7 cellular contexts compared by ENCODE assay signal in the genomic region with DNA sequence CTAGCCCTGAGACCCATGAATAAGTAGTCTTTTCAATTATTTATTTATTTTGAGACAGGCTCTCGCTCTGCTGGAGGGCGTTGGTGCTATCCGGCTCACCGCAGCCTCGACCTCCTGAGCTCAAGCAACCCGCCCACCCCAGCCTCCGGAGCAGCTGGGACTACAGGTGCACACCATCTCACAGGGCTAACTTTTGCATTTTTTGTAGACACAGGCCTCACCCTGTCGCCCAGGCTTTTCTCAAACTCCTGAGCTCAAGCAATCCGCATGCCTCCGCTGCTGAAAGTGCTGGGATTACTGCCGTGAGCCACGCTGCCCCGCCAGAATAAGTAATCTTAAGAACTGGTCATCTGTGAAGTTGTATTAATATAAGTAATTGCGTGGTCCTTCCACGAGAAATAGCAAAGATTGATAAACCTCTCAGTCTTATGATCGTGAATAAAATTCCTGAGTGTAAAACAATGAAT. TPM values are rescaled to one million over a fixed set of nuclear protein-coding genes. Genes with fewer than 3 reads are reported as not detected.
DNase-seq lines count a peak whose midpoint lies in the region; ATAC-seq lines count a peak whose summit lies in the region.

No MANE protein-coding gene starts in this region.

- H3K4me1 Mint-ChIP-seq in activated CD8-positive, alpha-beta memory T cell treated with anti-CD3 and anti-CD28 coated beads, Interleukin-2, amount 10 ng/mL, durations not matched to agents 7 days and 5 days: peaks cover 49% of the 10 kb centered on the region
- peaks cover 52% of the 10 kb centered on the region for H3K4me1 Mint-ChIP-seq in stimulated activated naive CD8-positive, alpha-beta T cell treated with anti-CD3 and anti-CD28 coated beads, Interleukin-15, amount 100 ng/mL, for 72 hours

- peak overlapping the region; percentile 94 for H3K4me3 Mint-ChIP-seq in activated CD8-positive, alpha-beta memory T cell treated with anti-CD3 and anti-CD28 coated beads, Interleukin-2, amount 10 ng/mL, durations not matched to agents 7 days and 5 days
- H3K4me3 Mint-ChIP-seq in stimulated activated naive CD8-positive, alpha-beta T cell treated with anti-CD3 and anti-CD28 coated beads, Interleukin-15, amount 100 ng/mL, for 72 hours: peak overlapping the region; percentile 86 to 91

- peaks cover 12% of the 10 kb centered on the region for H3K36me3 Mint-ChIP-seq in activated CD8-positive, alpha-beta memory T cell treated with anti-CD3 and anti-CD28 coated beads, Interleukin-2, amount 10 ng/mL, durations not matched to agents 7 days and 5 days

- peak; percentile 48 to 67 for DNase-seq in Kasumi-1 (lab: John Stamatoyannopoulos, UW)
- DNase-seq in activated CD8-positive, alpha-beta memory T cell treated with anti-CD3 and anti-CD28 coated beads, Interleukin-2, amount 10 ng/mL, durations not matched to agents 7 days and 5 days: peak; percentile 79
- DNase-seq in left ventricle myocardium superior: peak; percentile 42
- peak; percentile 38 to 40 for DNase-seq in stimulated activated naive CD8-positive, alpha-beta T cell treated with anti-CD3 and anti-CD28 coated beads, Interleukin-15, amount 100 ng/mL, for 72 hours
- no peak for DNase-seq in cerebellum (ENCODE audit: low spot score)
- no peak for DNase-seq in A172 (ENCODE audit: low spot score)
- no peak for DNase-seq in NCI-H2107 (lab: John Stamatoyannopoulos, UW)

- peak overlapping the region; percentile 100 for H3K27ac Mint-ChIP-seq in activated CD8-positive, alpha-beta memory T cell treated with anti-CD3 and anti-CD28 coated beads, Interleukin-2, amount 10 ng/mL, durations not matched to agents 7 days and 5 days
- H3K27ac Mint-ChIP-seq in stimulated activated naive CD8-positive, alpha-beta T cell treated with anti-CD3 and anti-CD28 coated beads, Interleukin-15, amount 100 ng/mL, for 72 hours: peak overlapping the region; percentile 79 to 90

- no peaks in the 10 kb centered on the region for H3K27me3 Mint-ChIP-seq in activated CD8-positive, alpha-beta memory T cell treated with anti-CD3 and anti-CD28 coated beads, Interleukin-2, amount 10 ng/mL, durations not matched to agents 7 days and 5 days
- no peaks in the 10 kb centered on the region for H3K27me3 Mint-ChIP-seq in stimulated activated naive CD8-positive, alpha-beta T cell treated with anti-CD3 and anti-CD28 coated beads, Interleukin-15, amount 100 ng/mL, for 72 hours

- intact Hi-C loops in left ventricle myocardium superior (cut with micrococcal nuclease): no loop called here

- no peak for ATAC-seq in activated CD8-positive, alpha-beta memory T cell treated with anti-CD3 and anti-CD28 coated beads, Interleukin-2, amount 10 ng/mL, durations not matched to agents 7 days and 5 days
- ATAC-seq in left ventricle myocardium superior: no peak
- ATAC-seq in stimulated activated naive CD8-positive, alpha-beta T cell treated with anti-CD3 and anti-CD28 coated beads, Interleukin-15, amount 100 ng/mL, for 72 hours: no peak

- no peaks in the 10 kb centered on the region for H3K9me3 Mint-ChIP-seq in activated CD8-positive, alpha-beta memory T cell treated with anti-CD3 and anti-CD28 coated beads, Interleukin-2, amount 10 ng/mL, durations not matched to agents 7 days and 5 days (ENCODE audit: low read depth)
- no peaks in the 10 kb centered on the region for H3K9me3 Mint-ChIP-seq in stimulated activated naive CD8-positive, alpha-beta T cell treated with anti-CD3 and anti-CD28 coated beads, Interleukin-15, amount 100 ng/mL, for 72 hours

- CTCF ChIA-PET in activated CD8-positive, alpha-beta memory T cell treated with anti-CD3 and anti-CD28 coated beads, Interleukin-2, amount 10 ng/mL, durations not matched to agents 7 days and 5 days (lab: Charles Lee): interaction anchor here (0.9 to 9.7 kb wide), 12 partner anchors 9 to 130 kb away, joined by 3 to 165 read pairs (median 6); no protein-coding TSS in a partner anchor

RNA-seq across cellular contexts. Expression of gene ANXA2R, which starts 1.6 kb away (rescaled TPM):
- total RNA-seq in activated CD8-positive, alpha-beta memory T cell treated with anti-CD3 and anti-CD28 coated beads, Interleukin-2, amount 10 ng/mL, durations not matched to agents 7 days and 5 days: 10 to 100 TPM; 14.5 to 32.0 TPM
- total RNA-seq in left ventricle myocardium superior: 1.2 TPM
- 2.9 TPM for total RNA-seq in cerebellum
- 8.0 and 9.4 TPM in 2 replicates for total RNA-seq in A172 (2014; rRNA removed; shearing (Covaris generic))

Comparison
In these comparisons a context has a peak if more than half of its experiments do, and no peak if none do; other contexts are left out.
1. DNase-seq: peak in Kasumi-1 (2 of 2), activated CD8-positive, alpha-beta memory T cell treated with anti-CD3 and anti-CD28 coated beads, Interleukin-2, amount 10 ng/mL, durations not matched to agents 7 days and 5 days (single experiment), left ventricle myocardium superior (single experiment) and stimulated activated naive CD8-positive, alpha-beta T cell treated with anti-CD3 and anti-CD28 coated beads, Interleukin-15, amount 100 ng/mL, for 72 hours (2 of 2); none in cerebellum (single experiment), A172 (single experiment) and NCI-H2107 (single experiment).